Comparison of ENCODE assay signal across 1 cellular context in genomic region chr2:117814417-117815264, GRCh38.
TF ChIP-seq lines count a peak whose summit lies in the region.

Gene DDX18, plus strand, starts transcription at chr2:117814691. Its CDS starts 87 bp downstream, at chr2:117814778.

TF ChIP-seq in A549, 52 proteins besides CTCF, POLR2A, EP300 and RAD21 (continued from another document):
- TF ChIP-seq NR3C1 (IDR thresholded peaks at IDR 0.05) (no peak), PBX3 (IDR thresholded peaks at IDR 0.05) (peak; percentile 59; the same call in 1 of the 2 replicates)
TF ChIP-seq in A549: peak in this region for 14.
